Comparison of ENCODE assay signal across 10 cellular contexts in the genomic region with DNA sequence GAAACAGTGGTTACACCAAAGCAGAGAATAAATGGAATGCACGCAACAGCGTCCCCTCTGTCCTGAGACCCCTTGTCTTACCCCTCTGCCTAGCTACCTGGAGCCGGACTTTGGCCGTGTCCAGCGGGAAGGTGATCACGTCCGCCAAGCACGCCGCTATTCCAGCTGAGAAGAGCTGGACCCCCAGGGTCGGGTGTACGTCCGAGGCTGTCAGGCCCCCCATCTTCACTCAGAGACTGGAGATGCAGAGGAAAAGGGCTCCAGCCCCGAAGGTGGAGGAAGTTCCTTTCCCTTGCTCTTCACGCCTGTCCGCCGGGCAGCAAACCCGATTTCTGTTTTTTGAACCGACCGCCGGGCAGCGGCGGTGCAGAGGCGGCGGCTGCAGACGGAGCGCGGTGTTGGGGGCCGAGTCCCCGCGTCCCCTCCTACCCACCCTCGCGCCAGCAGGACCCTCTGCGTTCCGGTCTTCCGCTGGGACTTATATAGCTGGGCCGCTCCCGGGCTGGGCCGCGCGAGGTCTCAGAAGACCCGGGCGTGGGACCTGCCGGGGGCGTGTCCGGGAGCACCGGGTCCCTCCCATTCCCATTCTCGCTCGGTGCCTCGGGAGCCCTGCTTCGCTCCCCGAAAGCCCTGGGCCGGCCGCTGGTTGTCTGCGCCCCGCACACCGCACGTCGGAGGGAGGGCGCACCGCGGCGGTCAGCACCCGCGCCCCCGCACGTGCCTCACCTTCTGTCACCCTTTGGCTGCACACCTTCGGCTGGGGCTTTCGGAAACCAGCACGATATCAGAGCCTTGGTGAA. TPM values are rescaled to one million over a fixed set of nuclear protein-coding genes. Genes with fewer than 3 reads are reported as not detected.
DNase-seq lines count a peak whose midpoint lies in the region; ATAC-seq and TF ChIP-seq lines count a peak whose summit lies in the region.
"Had no signal": no experiment of that assay in that cellular context is flagged by ENCODE, and none has a peak within 500 bp of the region (broad histone marks: within the 10 kb centered on the region; RNA-seq: fewer than 3 reads in every experiment).

A gene with protein sequence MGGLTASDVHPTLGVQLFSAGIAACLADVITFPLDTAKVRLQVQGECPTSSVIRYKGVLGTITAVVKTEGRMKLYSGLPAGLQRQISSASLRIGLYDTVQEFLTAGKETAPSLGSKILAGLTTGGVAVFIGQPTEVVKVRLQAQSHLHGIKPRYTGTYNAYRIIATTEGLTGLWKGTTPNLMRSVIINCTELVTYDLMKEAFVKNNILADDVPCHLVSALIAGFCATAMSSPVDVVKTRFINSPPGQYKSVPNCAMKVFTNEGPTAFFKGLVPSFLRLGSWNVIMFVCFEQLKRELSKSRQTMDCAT (minus strand): TSS at position 455 of the 800 bp plus-strand sequence. CDS start 232 bp downstream, at position 223.

- peak within 1 kb of the TSS; percentile 72 for H2AFZ ChIP-seq in parathyroid adenoma

- peaks cover 0 to 6% (median 0%) of the 10 kb centered on the region in 3 donors for H3K9me3 Mint-ChIP-seq in T-cell

- H3K36me3 Mint-ChIP-seq in T-cell: no peaks in the 10 kb centered on the region

- no peaks in the 10 kb centered on the region for H3K9me3 ChIP-seq in parathyroid adenoma (ENCODE audit: control insufficient read depth, low read length)

- no peak within 1 kb of the TSS for H3K9ac ChIP-seq in parathyroid adenoma

- H3K27me3 Mint-ChIP-seq in T-cell: peaks cover 55 to 58% of the 10 kb centered on the region in 2 donors

- CTCF ChIA-PET in T-cell (lab: Charles Lee): interaction anchor here in 1 of 2 donors (0.5 kb wide), 1 partner anchor 41 kb away, joined by 3 read pairs; no protein-coding TSS in a partner anchor

- H3K27me3 ChIP-seq in parathyroid adenoma (ENCODE audit: control insufficient read depth, insufficient read depth, low read length): peaks cover 6% of the 10 kb centered on the region

- no peaks in the 10 kb centered on the region for H3K4me1 ChIP-seq in parathyroid adenoma

- H3K27ac Mint-ChIP-seq in T-cell: peak within 1 kb of the TSS in 1 of 2 donors; percentile 56

- H3K4me1 Mint-ChIP-seq in T-cell: peaks cover 22 to 24% (median 24%) of the 10 kb centered on the region in 3 donors

- H3K27ac ChIP-seq in parathyroid adenoma: no peak within 1 kb of the TSS

- peak within 1 kb of the TSS; percentile 66 to 78 (median 77) for H3K4me3 Mint-ChIP-seq in T-cell

- peak within 1 kb of the TSS; percentile 79 for H3K4me2 ChIP-seq in parathyroid adenoma (ENCODE audit: low read length)

- POLR2A ChIA-PET in T-cell (lab: Charles Lee): no interaction called here

- no peak for TF ChIP-seq CTCF in parathyroid adenoma (IDR thresholded peaks at IDR 0.05)

- intact Hi-C loops in Right ventricle myocardium inferior (cut with DNase I): no loop called here

- DNase-seq in ELF-1 (ENCODE audit: low read depth, low spot score) (peak; percentile 55), T-cell (no peak), Right ventricle myocardium inferior (ENCODE audit: missing footprints) (peak; percentile 74), NOMO-1 treated with DMSO at 0.1 percent for 48 hours (lab: John Stamatoyannopoulos, UW; ENCODE audit: unreplicated experiment) (no peak)

- peak in 2 of 4 experiments; percentile 12 to 30 for ATAC-seq in T-cell (replicated peaks in 1 of 4)
- peak; percentile 76 for ATAC-seq in Right ventricle myocardium inferior
- ATAC-seq in HG03565 (IDR thresholded peaks at IDR 0.05; ENCODE audit: unreplicated experiment): no peak
- no peak for ATAC-seq in HG03045 (IDR thresholded peaks at IDR 0.05; ENCODE audit: unreplicated experiment)
- no peak for ATAC-seq in HG03521 (IDR thresholded peaks at IDR 0.05; ENCODE audit: unreplicated experiment)
- ATAC-seq: K562 had no signal

- no peaks in the 10 kb centered on the region for H3K36me3 ChIP-seq in parathyroid adenoma (ENCODE audit: control insufficient read depth, insufficient read depth, low read length)

- peak within 1 kb of the TSS; percentile 39 for H3K4me3 ChIP-seq in parathyroid adenoma (ENCODE audit: low read depth, low read length)
- H3K4me3 ChIP-seq: K562 had no signal

- H3K79me2 ChIP-seq in parathyroid adenoma: no peaks in the 10 kb centered on the region

RNA-seq across cellular contexts. Expression of the gene that starts here (rescaled TPM):
- total RNA-seq in T-cell (not detected), Right ventricle myocardium inferior (not detected)
- total RNA-seq: K562, lung microvascular endothelial cell had no signal

Comparison
In these comparisons a context has a peak if more than half of its experiments do, and no peak if none do; other contexts are left out.
1. Peak in DNase-seq and ATAC-seq in Right ventricle myocardium inferior; RNA of the gene not detected or under 1 TPM.